19 cellular contexts compared by ENCODE assay signal in the genomic region with DNA sequence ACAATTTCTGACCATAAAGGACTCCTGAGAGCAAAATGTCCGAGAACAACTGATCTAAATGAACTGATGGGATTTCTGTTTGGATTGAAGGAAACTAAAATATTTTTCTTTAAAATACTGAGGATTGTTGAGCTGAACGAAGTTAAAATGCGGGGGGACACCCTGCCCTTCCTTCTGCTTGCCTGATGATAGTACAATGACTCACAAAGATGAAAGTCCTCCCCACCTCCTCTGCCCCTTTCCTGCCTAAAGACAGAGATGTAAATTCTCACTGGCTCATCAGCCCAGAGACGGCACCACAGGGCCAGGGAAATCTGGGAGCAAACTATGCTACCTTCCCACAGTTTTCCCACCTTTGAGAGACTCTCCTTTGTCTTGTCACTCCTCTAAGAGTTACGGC.
DNase-seq lines count a peak whose midpoint lies in the region; ATAC-seq, FAIRE-seq and TF ChIP-seq lines count a peak whose summit lies in the region.
"Had no signal": no experiment of that assay in that cellular context is flagged by ENCODE, and none has a peak within 500 bp of the region (broad histone marks: within the 10 kb centered on the region; RNA-seq: fewer than 3 reads in every experiment).

No MANE protein-coding gene starts in this region.

- H3K9me3 Mint-ChIP-seq in GM23338 = no peaks in the 10 kb centered on the region

- no peaks in the 10 kb centered on the region for H3K79me1 ChIP-seq in H1 (ENCODE audit: low read depth, low read length)
- H3K79me1 ChIP-seq in neuronal stem cell (ENCODE audit: low read depth, low read length) = no peaks in the 10 kb centered on the region

- no peaks in the 10 kb centered on the region for H3K9me3 ChIP-seq in H1 (ENCODE audit: insufficient read depth in 2 of 2, low read depth in 1 of 2, low read length in 1 of 2)
- H3K9me3 ChIP-seq in neuronal stem cell (replicated peaks in 1 of 2; ENCODE audit: control insufficient read depth in 2 of 2, insufficient read depth in 1 of 2, low read depth in 1 of 2, low read length in 2 of 2) = peaks cover 0 to 3% of the 10 kb centered on the region in 2 donors
- no peaks in the 10 kb centered on the region for H3K9me3 ChIP-seq in right lobe of liver

- peaks cover 4% of the 10 kb centered on the region for H3K27me3 Mint-ChIP-seq in GM23338 (ENCODE audit: insufficient read depth, low read depth, poor library complexity)

- TF ChIP-seq POLR2A in H1 (IDR thresholded peaks at IDR 0.05; ENCODE audit: control extremely low read depth in 1 of 2, low read depth in 2 of 2, low read length in 2 of 2) (no peak), right lobe of liver (IDR thresholded peaks at IDR 0.05) (no peak)

- no peaks in the 10 kb centered on the region for H3K36me3 ChIP-seq in GM23338 (ENCODE audit: insufficient read depth)
- no peaks in the 10 kb centered on the region for H3K36me3 ChIP-seq in H1 (ENCODE audit: control insufficient read depth in 2 of 4, insufficient read depth in 4 of 4, low read length in 3 of 4)
- no peaks in the 10 kb centered on the region for H3K36me3 ChIP-seq in neuronal stem cell (replicated peaks in 1 of 2; ENCODE audit: control insufficient read depth in 2 of 2, insufficient read depth in 2 of 2, low read length in 2 of 2)
- no peaks in the 10 kb centered on the region for H3K36me3 ChIP-seq in right lobe of liver

- intact Hi-C loops in right lobe of liver (cut with DNase I) = no loop called here

- H4K20me1 ChIP-seq in GM23338 (replicated peaks; ENCODE audit: insufficient read depth) (no peaks in the 10 kb centered on the region), H1 (replicated peaks in 1 of 2; ENCODE audit: control insufficient read depth in 1 of 2, insufficient read depth in 2 of 2, low read length in 2 of 2) (no peaks in the 10 kb centered on the region)

- H3K4me3 ChIP-seq in GM23338 (no peak overlapping the region), H1 (ENCODE audit: extremely low read depth in 1 of 4, insufficient read depth in 2 of 4, low read depth in 3 of 4, low read length in 4 of 4) (no peak overlapping the region), neuronal stem cell (ENCODE audit: low read length in 2 of 2) (no peak overlapping the region), right lobe of liver (no peak overlapping the region)
- H3K4me3 ChIP-seq: SK-N-MC had no signal

- H2BK5ac ChIP-seq in H1 (ENCODE audit: low read depth, low read length) = no peak overlapping the region
- no peak overlapping the region for H2BK5ac ChIP-seq in neuronal stem cell (ENCODE audit: low read length)

- no peaks in the 10 kb centered on the region for H3K36me3 Mint-ChIP-seq in GM23338 (ENCODE audit: low read depth)
- H3K36me3 Mint-ChIP-seq: CD14-positive monocyte had no signal

- no peak for TF ChIP-seq EP300 in H1 (IDR thresholded peaks at IDR 0.05; ENCODE audit: borderline replicate concordance in 1 of 2, low read depth in 2 of 2, low read length in 2 of 2)

- POLR2A ChIA-PET in H1 (lab: Charles Lee; ENCODE audit: partially characterized antibody) = no interaction called here

- H3K56ac ChIP-seq in H1 (replicated peaks; ENCODE audit: insufficient read length, low read depth, low read length) = no peak overlapping the region

- H3K27ac ChIP-seq in GM23338 (ENCODE audit: low read depth) (no peak overlapping the region), H1 (ENCODE audit: low read depth, low read length) (no peak overlapping the region), neuronal stem cell (replicated peaks; ENCODE audit: low read length) (no peak overlapping the region), right lobe of liver (no peak overlapping the region)
- H3K27ac ChIP-seq: HL-60, SK-N-MC had no signal

- no peaks in the 10 kb centered on the region for H3K27me3 ChIP-seq in GM23338 (ENCODE audit: insufficient read depth)
- no peaks in the 10 kb centered on the region for H3K27me3 ChIP-seq in H1 (replicated peaks in 1 of 4; ENCODE audit: control insufficient read depth in 3 of 4, extremely low read depth in 1 of 4, insufficient read depth in 3 of 4, low read length in 3 of 4)
- no peaks in the 10 kb centered on the region for H3K27me3 ChIP-seq in neuronal stem cell (ENCODE audit: control insufficient read depth in 3 of 3, insufficient read depth in 3 of 3, low read depth in 1 of 3, low read length in 3 of 3)
- H3K27me3 ChIP-seq in right lobe of liver = no peaks in the 10 kb centered on the region

- FAIRE-seq in H1 (lab: Jason Lieb, UNC) (no peak), frontal cortex (lab: Jason Lieb, UNC) (no peak)

- H4K8ac ChIP-seq in H1 (ENCODE audit: extremely low read depth, insufficient read depth, low read length) (no peak overlapping the region), neuronal stem cell (ENCODE audit: low read depth, low read length) (no peak overlapping the region)

- ATAC-seq in GM23338 = peak; percentile 38; the same call in 2 of the 3 replicates
- ATAC-seq in right lobe of liver = no peak

- TF ChIP-seq CTCF in GM23338 (conservative IDR thresholded peaks at IDR 0.05; ENCODE audit: low read depth in 2 of 2) = no peak
- TF ChIP-seq CTCF in H1 (IDR thresholded peaks at IDR 0.05; ENCODE audit: control extremely low read depth in 1 of 3, insufficient read depth in 1 of 3, low read depth in 1 of 3, low read length in 3 of 3) = no peak
- no peak for TF ChIP-seq CTCF in right lobe of liver (IDR thresholded peaks at IDR 0.05)

- H2AK5ac ChIP-seq in H1 (ENCODE audit: low read depth, low read length) (no peak overlapping the region), neuronal stem cell (ENCODE audit: low read depth, low read length) (no peak overlapping the region)

- CTCF ChIA-PET in H1 (lab: Charles Lee; ENCODE audit: partially characterized antibody) = interaction anchor here (2.0 kb wide), 1 partner anchor 61 kb away, joined by 5 read pairs; no protein-coding TSS in a partner anchor

- no peak overlapping the region for H2BK20ac ChIP-seq in H1 (ENCODE audit: low read length)

- no peak overlapping the region for H3K14ac ChIP-seq in H1 (ENCODE audit: insufficient read length)
- H3K14ac ChIP-seq in neuronal stem cell (ENCODE audit: low read length) = no peak overlapping the region

- no peak overlapping the region for H3K4me3 Mint-ChIP-seq in GM23338
- H3K4me3 Mint-ChIP-seq: CD14-positive monocyte had no signal

- H3K79me2 ChIP-seq in GM23338 (replicated peaks; ENCODE audit: insufficient read depth) = no peaks in the 10 kb centered on the region
- H3K79me2 ChIP-seq in H1 (ENCODE audit: control insufficient read depth in 1 of 2, insufficient read depth in 2 of 2, low read length in 2 of 2) = no peaks in the 10 kb centered on the region

- H3K9me2 ChIP-seq in GM23338 (ENCODE audit: insufficient read depth) = no peaks in the 10 kb centered on the region

- H3F3A ChIP-seq in GM23338 (replicated peaks; ENCODE audit: low read depth) = no peaks in the 10 kb centered on the region

- H3K23me2 ChIP-seq in H1 (ENCODE audit: low read depth, low read length) = no peaks in the 10 kb centered on the region

- peaks cover 6% of the 10 kb centered on the region for H3K4me1 Mint-ChIP-seq in GM23338
- H3K4me1 Mint-ChIP-seq: CD14-positive monocyte had no signal

- no peak for TF ChIP-seq RAD21 in H1 (IDR thresholded peaks at IDR 0.05 in 1 of 2, conservative IDR thresholded peaks at IDR 0.05 in 1 of 2; ENCODE audit: low read depth in 2 of 2, low read length in 2 of 2)

- no peak overlapping the region for H3K18ac ChIP-seq in H1 (ENCODE audit: extremely low read depth, low read length)
- H3K18ac ChIP-seq in neuronal stem cell (ENCODE audit: low read length) = no peak overlapping the region

- DNase-seq in GM23338 (ENCODE audit: low spot score) (no peak), M059J (ENCODE audit: low read depth) (peak; percentile 30), H1 (ENCODE audit: low read depth in 1 of 2, low spot score in 2 of 2) (no peak), neuronal stem cell (ENCODE audit: low spot score) (no peak), frontal cortex (ENCODE audit: low spot score in 2 of 2) (no peak), right lobe of liver (no peak), T-helper 1 cell (no peak)
- DNase-seq: ACHN, AML-193, DMS 273 treated with DMSO at 0.1 percent for 48 hours, H7, NCI-H1436 treated with DMSO at 0.1 percent for 48 hours, NCI-H2081, NCI-H510A treated with DMSO at 0.1 percent for 48 hours, NCI-H82, Right ventricle myocardium superior had no signal

- no peak overlapping the region for H4K5ac ChIP-seq in H1 (ENCODE audit: insufficient read length, low read depth, low read length)

- H3K9ac ChIP-seq in H1 (replicated peaks in 1 of 4; ENCODE audit: extremely low read depth in 1 of 4, low read depth in 3 of 4, low read length in 3 of 4) (no peak overlapping the region), neuronal stem cell (ENCODE audit: low read depth, low read length, poor library complexity) (no peak overlapping the region)

- H4K91ac ChIP-seq in H1 (replicated peaks; ENCODE audit: insufficient read length, low read length) (no peak overlapping the region), neuronal stem cell (ENCODE audit: low read depth, low read length, poor library complexity) (no peak overlapping the region)

- H2AFZ ChIP-seq in GM23338 = peak overlapping the region; percentile 69; the same call in 1 of the 2 replicates
- H2AFZ ChIP-seq in H1 (ENCODE audit: low read length) = peak overlapping the region; percentile 81; the same call in 1 of the 2 replicates
- H2AFZ ChIP-seq in neuronal stem cell (ENCODE audit: low read length) = peak overlapping the region; percentile 44

- no peaks in the 10 kb centered on the region; the same call in 1 of the 2 replicates for H3K4me1 ChIP-seq in GM23338 (ENCODE audit: insufficient read depth)
- no peaks in the 10 kb centered on the region for H3K4me1 ChIP-seq in H1 (replicated peaks in 1 of 4; ENCODE audit: control insufficient read depth in 3 of 4, insufficient read depth in 4 of 4, low read length in 3 of 4)
- no peaks in the 10 kb centered on the region for H3K4me1 ChIP-seq in neuronal stem cell (ENCODE audit: control insufficient read depth in 2 of 2, insufficient read depth in 1 of 2, low read depth in 1 of 2, low read length in 2 of 2)
- H3K4me1 ChIP-seq in right lobe of liver = no peaks in the 10 kb centered on the region

- H2BK12ac ChIP-seq in H1 (ENCODE audit: low read depth, low read length) = no peak overlapping the region
- no peak overlapping the region for H2BK12ac ChIP-seq in neuronal stem cell (ENCODE audit: low read length)

- H3K4ac ChIP-seq in H1 (replicated peaks; ENCODE audit: insufficient read length, low read depth, low read length) = no peak overlapping the region
- H3K4ac ChIP-seq in neuronal stem cell (ENCODE audit: low read length) = no peak overlapping the region

- 77% methylated on average over 5 of the region's 5 CpGs; no CpG with 5 or more reads in 1 of the 2 experiments for WGBS in H1 (ENCODE audit: extremely low coverage in 1 of 2, insufficient coverage in 1 of 2, insufficient read length in 1 of 2, insufficient replicate concordance in 2 of 2, low coverage in 1 of 2, low lambda C conversion rate in 2 of 2, missing lambda C conversion rate in 1 of 2), 2 experiments
- WGBS in neuronal stem cell (ENCODE audit: extremely low coverage in 2 of 2, insufficient read length in 2 of 2, insufficient replicate concordance in 1 of 2), 2 donors = no CpG with 5 or more reads among the region's 5 CpGs
- 66% methylated on average over 5 of the region's 5 CpGs for WGBS in right lobe of liver (ENCODE audit: insufficient coverage, low coverage, low lambda C conversion rate, missing lambda C conversion rate)

- H2BK120ac ChIP-seq in H1 (replicated peaks; ENCODE audit: low read depth, low read length) (no peak overlapping the region), neuronal stem cell (ENCODE audit: low read depth, low read length) (no peak overlapping the region)

- H3K27ac Mint-ChIP-seq in GM23338 = no peak overlapping the region
- H3K27ac Mint-ChIP-seq: CD14-positive monocyte had no signal

- H3K4me2 ChIP-seq in GM23338 (no peak overlapping the region), H1 (ENCODE audit: insufficient read depth in 1 of 2, low read depth in 2 of 2, low read length in 2 of 2) (no peak overlapping the region), neuronal stem cell (ENCODE audit: insufficient read depth, low read length, poor library complexity, severe bottlenecking) (no peak overlapping the region)

- no peak overlapping the region for H3K23ac ChIP-seq in H1 (ENCODE audit: insufficient read length)
- no peak overlapping the region for H3K23ac ChIP-seq in neuronal stem cell (ENCODE audit: low read depth, low read length, poor library complexity)

- H2BK15ac ChIP-seq in H1 (ENCODE audit: low read length) = no peak overlapping the region
- H2BK15ac ChIP-seq in neuronal stem cell (ENCODE audit: low read length) = no peak overlapping the region
